In genomic region chr4:88696620-88697019, GRCh38 we compare ENCODE assay signal across 9 cellular contexts. TPM values are rescaled to one million over a fixed set of nuclear protein-coding genes. Genes with fewer than 3 reads are reported as not detected.
DNase-seq lines count a peak whose midpoint lies in the region; ATAC-seq and TF ChIP-seq lines count a peak whose summit lies in the region.
"Had no signal": no experiment of that assay in that cellular context is flagged by ENCODE, and none has a peak within 500 bp of the region (broad histone marks: within the 10 kb centered on the region; RNA-seq: fewer than 3 reads in every experiment).

No MANE protein-coding gene starts in this region.

- no peak overlapping the region for H3K27ac Mint-ChIP-seq in GM23338
- no peak overlapping the region for H3K27ac Mint-ChIP-seq in Caco-2 (ENCODE audit: unreplicated experiment)

- H3K79me2 ChIP-seq in GM23338 (replicated peaks; ENCODE audit: insufficient read depth) (no peaks in the 10 kb centered on the region), fibroblast of lung (ENCODE audit: control insufficient read depth, insufficient read depth, low read length) (no peaks in the 10 kb centered on the region)

- intact Hi-C loops in lower leg skin (cut with DNase I; ENCODE audit: low total_unique reads): no loop called here
- intact Hi-C loops in Caco-2 (cut with micrococcal nuclease; ENCODE audit: unreplicated experiment): no loop called here

- BruUV-seq in Caco-2 (replicated peaks; lab: Mats Ljungman, UMichigan): no TSS peak

- no peaks in the 10 kb centered on the region for H3K9me2 ChIP-seq in GM23338 (ENCODE audit: insufficient read depth)

- no peak for TF ChIP-seq POLR2A in lower leg skin (IDR thresholded peaks at IDR 0.05)

- TF ChIP-seq CTCF in GM23338 (conservative IDR thresholded peaks at IDR 0.05; ENCODE audit: low read depth in 2 of 2): no peak
- no peak for TF ChIP-seq CTCF in WI38 (IDR thresholded peaks at IDR 0.05; ENCODE audit: low read depth, low read length)
- TF ChIP-seq CTCF in fibroblast of lung (conservative IDR thresholded peaks at IDR 0.05 in 1 of 2, IDR thresholded peaks at IDR 0.05 in 1 of 2; ENCODE audit: low read depth in 1 of 2, low read length in 2 of 2): no peak
- TF ChIP-seq CTCF in lower leg skin (IDR thresholded peaks at IDR 0.05): no peak
- no peak for TF ChIP-seq CTCF in Caco-2 (IDR thresholded peaks at IDR 0.05; ENCODE audit: insufficient read depth in 1 of 2, low read depth in 1 of 2, low read length in 1 of 2, severe bottlenecking in 1 of 2, unreplicated experiment in 1 of 2)

- H3K27me3 Mint-ChIP-seq in GM23338 (ENCODE audit: insufficient read depth, low read depth, poor library complexity) (peaks cover 6% of the 10 kb centered on the region), Caco-2 (ENCODE audit: insufficient read depth, unreplicated experiment) (no peaks in the 10 kb centered on the region)

- H3K4me1 ChIP-seq in GM23338 (ENCODE audit: insufficient read depth): no peaks in the 10 kb centered on the region
- H3K4me1 ChIP-seq in fibroblast of lung (ENCODE audit: control insufficient read depth, extremely low read depth, insufficient read depth, low read length): no peaks in the 10 kb centered on the region
- no peaks in the 10 kb centered on the region for H3K4me1 ChIP-seq in Caco-2

- H2AFZ ChIP-seq in GM23338 (no peak overlapping the region), fibroblast of lung (ENCODE audit: low read length) (no peak overlapping the region)

- H3K4me3 ChIP-seq in GM23338: peak overlapping the region; percentile 59
- peak overlapping the region; percentile 60 for H3K4me3 ChIP-seq in WI38 (ENCODE audit: low read depth, low read length)
- peak overlapping the region; percentile 45 to 87 (median 59) for H3K4me3 ChIP-seq in fibroblast of lung (replicated peaks in 1 of 4; ENCODE audit: control extremely low read depth in 1 of 4, insufficient read depth in 1 of 4, low read depth in 3 of 4, low read length in 4 of 4)
- H3K4me3 ChIP-seq in lower leg skin (ENCODE audit: low read depth, poor library complexity, severe bottlenecking): no peak overlapping the region
- H3K4me3 ChIP-seq in Caco-2 (ENCODE audit: low read depth, low read length): no peak overlapping the region

- whole genome bisulfite sequencing in lower leg skin, 2 donors: 60 to 65% methylated on average over 7 of the region's 7 CpGs

- H3K4me2 ChIP-seq in GM23338: no peak overlapping the region
- H3K4me2 ChIP-seq in fibroblast of lung (ENCODE audit: extremely low read depth, insufficient read depth, low read length): peak overlapping the region; percentile 67

- peak overlapping the region; percentile 16 for H3K9ac ChIP-seq in fibroblast of lung (ENCODE audit: insufficient read depth, low read length)

- H3K27ac ChIP-seq in GM23338 (ENCODE audit: low read depth) (no peak overlapping the region), fibroblast of lung (ENCODE audit: insufficient read depth, low read length) (peak overlapping the region; percentile 62)

- ATAC-seq in GM23338 (no peak), GM18519 (IDR thresholded peaks at IDR 0.05; ENCODE audit: low FRiP score, unreplicated experiment) (no peak)

- H3K36me3 Mint-ChIP-seq in GM23338 (ENCODE audit: low read depth) (no peaks in the 10 kb centered on the region), Caco-2 (ENCODE audit: insufficient read depth, unreplicated experiment) (peaks cover 6% of the 10 kb centered on the region)

- peak overlapping the region; percentile 78; the same call in 2 of the 3 replicates for H3K4me3 Mint-ChIP-seq in GM23338
- H3K4me3 Mint-ChIP-seq in Caco-2 (ENCODE audit: unreplicated experiment): no peak overlapping the region

- H3K27me3 ChIP-seq in GM23338 (ENCODE audit: insufficient read depth) (peaks cover 5% of the 10 kb centered on the region; the same call in 1 of the 2 replicates), fibroblast of lung (ENCODE audit: control insufficient read depth, insufficient read depth, low read length) (no peaks in the 10 kb centered on the region), Caco-2 (replicated peaks; ENCODE audit: control insufficient read depth, insufficient read depth, low read length) (no peaks in the 10 kb centered on the region)

- H4K20me1 ChIP-seq in GM23338 (replicated peaks; ENCODE audit: insufficient read depth): no peaks in the 10 kb centered on the region
- no peaks in the 10 kb centered on the region for H4K20me1 ChIP-seq in fibroblast of lung (ENCODE audit: control insufficient read depth, extremely low read depth, insufficient read depth, low read length)

- H3K36me3 ChIP-seq in GM23338 (ENCODE audit: insufficient read depth) (no peaks in the 10 kb centered on the region), fibroblast of lung (ENCODE audit: control insufficient read depth, insufficient read depth, low read length) (no peaks in the 10 kb centered on the region), Caco-2 (ENCODE audit: control insufficient read depth, insufficient read depth, low read length) (no peaks in the 10 kb centered on the region)

- DNase-seq in GM23338 (ENCODE audit: low spot score): no peak
- peak; percentile 29 to 51 for DNase-seq in fibroblast of lung (ENCODE audit: low read depth in 2 of 2)
- DNase-seq in retina: peak; percentile 5
- DNase-seq in lower leg skin (ENCODE audit: low spot score in 2 of 2): no peak
- DNase-seq in Caco-2: no peak
- no peak for DNase-seq in CD1c-positive myeloid dendritic cell (ENCODE audit: extremely low spot score)
- DNase-seq: NCI-H2171 treated with DMSO at 0.1 percent for 48 hours had no signal

- CTCF ChIA-PET in Caco-2 (lab: Charles Lee): no interaction called here

- POLR2A ChIA-PET in Caco-2 (lab: Charles Lee): no interaction called here

- H3F3A ChIP-seq in GM23338 (replicated peaks; ENCODE audit: low read depth): no peaks in the 10 kb centered on the region

- H3K9me3 Mint-ChIP-seq in GM23338 (no peaks in the 10 kb centered on the region), Caco-2 (ENCODE audit: unreplicated experiment) (no peaks in the 10 kb centered on the region)

- H3K4me1 Mint-ChIP-seq in GM23338: peaks cover 2% of the 10 kb centered on the region; the same call in 2 of the 3 replicates
- H3K4me1 Mint-ChIP-seq in Caco-2 (ENCODE audit: low read depth, unreplicated experiment): no peaks in the 10 kb centered on the region

- H3K9me3 ChIP-seq in fibroblast of lung (ENCODE audit: control insufficient read depth, insufficient read depth, low read depth, low read length) (no peaks in the 10 kb centered on the region), Caco-2 (no peaks in the 10 kb centered on the region)

TF ChIP-seq in GM23338, 12 proteins besides CTCF, POLR2A, EP300 and RAD21:
- TF ChIP-seq ETS1 (IDR thresholded peaks at IDR 0.05): no peak
- no peak for TF ChIP-seq POLR2AphosphoS5 (IDR thresholded peaks at IDR 0.05; ENCODE audit: low read depth)
- TF ChIP-seq ZNF331 (CRISPR knock-in tag; IDR thresholded peaks at IDR 0.05; ENCODE audit: low read depth): no peak
- no peak for TF ChIP-seq JUNB (IDR thresholded peaks at IDR 0.05; ENCODE audit: unreplicated experiment)
- no peak for TF ChIP-seq NANOG (IDR thresholded peaks at IDR 0.05; ENCODE audit: borderline replicate concordance)
- TF ChIP-seq CREB1 (CRISPR knock-in tag; IDR thresholded peaks at IDR 0.05; ENCODE audit: low read depth): no peak

RNA-seq across cellular contexts. Expression of gene NAP1L5, which starts 1.0 kb away (rescaled TPM):
- 1.3 and 2.0 TPM in 2 replicates for total RNA-seq in GM23338 (2014; rRNA removed; shearing (Covaris generic))
- polyA plus RNA-seq in GM23338 (2016; fragmentation: Nextera tagmentation; extraction: Ambion mirVana) (2.4 and 3.9 TPM in 2 replicates), fibroblast of lung (14.1 and 14.8 TPM in 2 replicates)
- total RNA-seq in fibroblast of lung (5.9 and 8.9 TPM in 2 replicates), lower leg skin (1 to 10 TPM; 1.2 to 2.0 (median 1.7) TPM), Caco-2 (2022) (not detected in 2 replicates)
- 11.9 and 13.3 TPM in 2 replicates for polyA plus RNA-seq in fibroblast of lung (2012)
- polyA minus RNA-seq in fibroblast of lung (ENCODE audit: low replicate concordance): 0.59 and 1.3 TPM in 2 replicates

Comparison
In these comparisons a context has a peak if more than half of its experiments do, and no peak if none do; other contexts are left out.
1. DNase-seq: peak in fibroblast of lung (2 of 2) and retina (single experiment); none in GM23338 (single experiment), lower leg skin (0 of 2), Caco-2 (0 of 2) and CD1c-positive myeloid dendritic cell (single experiment).
2. H3K4me3 ChIP-seq: peak in GM23338 (single experiment), WI38 (single experiment) and fibroblast of lung (4 of 4); none in lower leg skin (single experiment) and Caco-2 (single experiment).